ENCODE assay signal across 15 cellular contexts in genomic region chr3:134153761-134154160, GRCh38.
DNase-seq lines count a peak whose midpoint lies in the region; ATAC-seq, FAIRE-seq and TF ChIP-seq lines count a peak whose summit lies in the region.
"Had no signal": no experiment of that assay in that cellular context is flagged by ENCODE, and none has a peak within 500 bp of the region (broad histone marks: within the 10 kb centered on the region; RNA-seq: fewer than 3 reads in every experiment).

No MANE protein-coding gene starts in this region.

- H3K9me3 Mint-ChIP-seq in Caco-2 (ENCODE audit: unreplicated experiment): no peaks in the 10 kb centered on the region
- no peaks in the 10 kb centered on the region for H3K9me3 Mint-ChIP-seq in GM23338
- no peaks in the 10 kb centered on the region for H3K9me3 Mint-ChIP-seq in type B pancreatic cell
- H3K9me3 Mint-ChIP-seq: HFFc6 had no signal

- no peaks in the 10 kb centered on the region for H3K9me2 ChIP-seq in GM23338 (ENCODE audit: insufficient read depth)

- H3K4me1 Mint-ChIP-seq in Caco-2 (ENCODE audit: low read depth, unreplicated experiment) (peaks cover 11% of the 10 kb centered on the region), GM23338 (no peaks in the 10 kb centered on the region), type B pancreatic cell (ENCODE audit: unreplicated experiment) (no peaks in the 10 kb centered on the region)

- H3K79me2 ChIP-seq in GM23338 (replicated peaks; ENCODE audit: insufficient read depth): no peaks in the 10 kb centered on the region
- no peaks in the 10 kb centered on the region for H3K79me2 ChIP-seq in H1 (ENCODE audit: control insufficient read depth in 1 of 2, insufficient read depth in 2 of 2, low read length in 2 of 2)

- no peaks in the 10 kb centered on the region for H3K23me2 ChIP-seq in H1 (ENCODE audit: low read depth, low read length)

- H2BK20ac ChIP-seq in H1 (ENCODE audit: low read length): no peak overlapping the region

- H3K4me1 ChIP-seq in Caco-2 (peaks cover 7% of the 10 kb centered on the region; the same call in 1 of the 2 replicates), GM23338 (ENCODE audit: insufficient read depth) (no peaks in the 10 kb centered on the region), H1 (replicated peaks in 1 of 4; ENCODE audit: control insufficient read depth in 3 of 4, insufficient read depth in 4 of 4, low read length in 3 of 4) (no peaks in the 10 kb centered on the region), sigmoid colon (peaks cover 0 to 10% (median 8%) of the 10 kb centered on the region in 4 donors)
- H3K4me1 ChIP-seq: HAP-1 had no signal

- H3K27ac ChIP-seq in GM23338 (ENCODE audit: low read depth) (no peak overlapping the region), H1 (ENCODE audit: low read depth, low read length) (no peak overlapping the region), sigmoid colon (no peak overlapping the region)

- 88% methylated on average over 12 of the region's 13 CpGs; no CpG with 5 or more reads in 1 of the 2 experiments for WGBS in H1 (ENCODE audit: extremely low coverage in 1 of 2, insufficient coverage in 1 of 2, insufficient read length in 1 of 2, insufficient replicate concordance in 2 of 2, low coverage in 1 of 2, low lambda C conversion rate in 2 of 2, missing lambda C conversion rate in 1 of 2), 2 experiments
- 97 to 98% methylated on average over 13 of the region's 13 CpGs for WGBS in sigmoid colon, 2 donors

- H3K4me3 ChIP-seq in Caco-2 (ENCODE audit: low read depth, low read length): no peak overlapping the region
- no peak overlapping the region for H3K4me3 ChIP-seq in GM23338
- H3K4me3 ChIP-seq in H1 (ENCODE audit: extremely low read depth in 1 of 4, insufficient read depth in 2 of 4, low read depth in 3 of 4, low read length in 4 of 4): no peak overlapping the region
- H3K4me3 ChIP-seq in sigmoid colon: no peak overlapping the region
- H3K4me3 ChIP-seq: HAP-1 had no signal

- H3K23ac ChIP-seq in H1 (ENCODE audit: insufficient read length): no peak overlapping the region

- no peak overlapping the region for H4K91ac ChIP-seq in H1 (replicated peaks; ENCODE audit: insufficient read length, low read length)

- H2BK15ac ChIP-seq in H1 (ENCODE audit: low read length): no peak overlapping the region

- H3K36me3 Mint-ChIP-seq in Caco-2 (ENCODE audit: insufficient read depth, unreplicated experiment): peaks cover 64% of the 10 kb centered on the region
- peaks cover 41% of the 10 kb centered on the region for H3K36me3 Mint-ChIP-seq in GM23338 (ENCODE audit: low read depth)
- H3K36me3 Mint-ChIP-seq in type B pancreatic cell: peaks cover 43% of the 10 kb centered on the region

- ATAC-seq in GM23338: peak; percentile 48; the same call in 2 of the 3 replicates
- ATAC-seq in HG02970 (IDR thresholded peaks at IDR 0.05; ENCODE audit: low FRiP score, unreplicated experiment): no peak

- H3F3A ChIP-seq in GM23338 (replicated peaks; ENCODE audit: low read depth): no peaks in the 10 kb centered on the region

- H3K56ac ChIP-seq in H1 (replicated peaks; ENCODE audit: insufficient read length, low read depth, low read length): no peak overlapping the region

- no peak overlapping the region for H3K4ac ChIP-seq in H1 (replicated peaks; ENCODE audit: insufficient read length, low read depth, low read length)

- H3K27me3 Mint-ChIP-seq in Caco-2 (ENCODE audit: insufficient read depth, unreplicated experiment): no peaks in the 10 kb centered on the region
- peaks cover under 1% of the 10 kb centered on the region for H3K27me3 Mint-ChIP-seq in GM23338 (ENCODE audit: insufficient read depth, low read depth, poor library complexity)
- H3K27me3 Mint-ChIP-seq in type B pancreatic cell: no peaks in the 10 kb centered on the region
- H3K27me3 Mint-ChIP-seq: CD4-positive, alpha-beta memory T cell had no signal

- POLR2A ChIA-PET in Caco-2 (lab: Charles Lee): no interaction called here
- POLR2A ChIA-PET in H1 (lab: Charles Lee; ENCODE audit: partially characterized antibody): interaction anchor here (0.6 kb wide), 1 partner anchor 18 kb away, joined by 3 read pairs; no protein-coding TSS in a partner anchor

- no peak overlapping the region for H3K14ac ChIP-seq in H1 (ENCODE audit: insufficient read length)

- no peak overlapping the region for H2BK120ac ChIP-seq in H1 (replicated peaks; ENCODE audit: low read depth, low read length)

- H3K9me3 ChIP-seq in Caco-2 (no peaks in the 10 kb centered on the region), H1 (ENCODE audit: insufficient read depth in 2 of 2, low read depth in 1 of 2, low read length in 1 of 2) (no peaks in the 10 kb centered on the region), sigmoid colon (no peaks in the 10 kb centered on the region)
- H3K9me3 ChIP-seq: HAP-1 had no signal

- no peak for TF ChIP-seq CTCF in Caco-2 (IDR thresholded peaks at IDR 0.05; ENCODE audit: insufficient read depth in 1 of 2, low read depth in 1 of 2, low read length in 1 of 2, severe bottlenecking in 1 of 2, unreplicated experiment in 1 of 2)
- no peak for TF ChIP-seq CTCF in GM23338 (conservative IDR thresholded peaks at IDR 0.05; ENCODE audit: low read depth in 2 of 2)
- TF ChIP-seq CTCF in H1 (IDR thresholded peaks at IDR 0.05; ENCODE audit: control extremely low read depth in 1 of 3, insufficient read depth in 1 of 3, low read depth in 1 of 3, low read length in 3 of 3): no peak
- no peak for TF ChIP-seq CTCF in type B pancreatic cell (conservative IDR thresholded peaks at IDR 0.05)
- TF ChIP-seq CTCF in sigmoid colon (IDR thresholded peaks at IDR 0.05): no peak

- H2AFZ ChIP-seq in GM23338: no peak overlapping the region
- H2AFZ ChIP-seq in H1 (ENCODE audit: low read length): no peak overlapping the region

- CTCF ChIA-PET in Caco-2 (lab: Charles Lee) (no interaction called here), H1 (lab: Charles Lee; ENCODE audit: partially characterized antibody) (interaction anchor here (0.5 to 0.7 kb wide), 2 partner anchors 53 to 58 kb away, joined by 3 read pairs; no protein-coding TSS in a partner anchor)

- H3K36me3 ChIP-seq in Caco-2 (ENCODE audit: control insufficient read depth, insufficient read depth, low read length) (no peaks in the 10 kb centered on the region; the same call in 1 of the 2 replicates), GM23338 (ENCODE audit: insufficient read depth) (peaks cover 21% of the 10 kb centered on the region), H1 (ENCODE audit: control insufficient read depth in 2 of 4, insufficient read depth in 4 of 4, low read length in 3 of 4) (peaks cover 0 to 41% (median 13%) of the 10 kb centered on the region in 4 experiments; a peak in 5 of 8 replicates), sigmoid colon (peaks cover 13 to 53% (median 22%) of the 10 kb centered on the region in 4 donors)

- H4K20me1 ChIP-seq in GM23338 (replicated peaks; ENCODE audit: insufficient read depth): no peaks in the 10 kb centered on the region
- H4K20me1 ChIP-seq in H1 (replicated peaks in 1 of 2; ENCODE audit: control insufficient read depth in 1 of 2, insufficient read depth in 2 of 2, low read length in 2 of 2): no peaks in the 10 kb centered on the region

- no peak overlapping the region for H3K9ac ChIP-seq in H1 (replicated peaks in 1 of 4; ENCODE audit: extremely low read depth in 1 of 4, low read depth in 3 of 4, low read length in 3 of 4)

- no peak for FAIRE-seq in H1 (lab: Jason Lieb, UNC)
- FAIRE-seq: G401.6, GM12892 had no signal

- no peak overlapping the region for H4K8ac ChIP-seq in H1 (ENCODE audit: extremely low read depth, insufficient read depth, low read length)

- H3K4me2 ChIP-seq in GM23338 (no peak overlapping the region), H1 (ENCODE audit: insufficient read depth in 1 of 2, low read depth in 2 of 2, low read length in 2 of 2) (no peak overlapping the region)

- no peak overlapping the region for H4K5ac ChIP-seq in H1 (ENCODE audit: insufficient read length, low read depth, low read length)

- H3K4me3 Mint-ChIP-seq in Caco-2 (ENCODE audit: unreplicated experiment): no peak overlapping the region
- no peak overlapping the region for H3K4me3 Mint-ChIP-seq in GM23338
- no peak overlapping the region for H3K4me3 Mint-ChIP-seq in type B pancreatic cell
- H3K4me3 Mint-ChIP-seq: HFFc6 had no signal

- no peak overlapping the region for H2AK5ac ChIP-seq in H1 (ENCODE audit: low read depth, low read length)

- TF ChIP-seq EP300 in H1 (IDR thresholded peaks at IDR 0.05; ENCODE audit: borderline replicate concordance in 1 of 2, low read depth in 2 of 2, low read length in 2 of 2): no peak
- no peak for TF ChIP-seq EP300 in sigmoid colon (IDR thresholded peaks at IDR 0.05)

- H3K27me3 ChIP-seq in Caco-2 (replicated peaks; ENCODE audit: control insufficient read depth, insufficient read depth, low read length) (no peaks in the 10 kb centered on the region), GM23338 (ENCODE audit: insufficient read depth) (no peaks in the 10 kb centered on the region), H1 (replicated peaks in 1 of 4; ENCODE audit: control insufficient read depth in 3 of 4, extremely low read depth in 1 of 4, insufficient read depth in 3 of 4, low read length in 3 of 4) (no peaks in the 10 kb centered on the region), sigmoid colon (no peaks in the 10 kb centered on the region)

- no peaks in the 10 kb centered on the region; the same call in 1 of the 2 replicates for H3K79me1 ChIP-seq in H1 (ENCODE audit: low read depth, low read length)

- no peak overlapping the region for H2BK12ac ChIP-seq in H1 (ENCODE audit: low read depth, low read length)

- TF ChIP-seq POLR2A in H1 (IDR thresholded peaks at IDR 0.05; ENCODE audit: control extremely low read depth in 1 of 2, low read depth in 2 of 2, low read length in 2 of 2) (no peak), sigmoid colon (IDR thresholded peaks at IDR 0.05) (no peak)

- no TSS peak for BruUV-seq in Caco-2 (replicated peaks; lab: Mats Ljungman, UMichigan)

- no peak overlapping the region for H3K18ac ChIP-seq in H1 (ENCODE audit: extremely low read depth, low read length)

- H3K27ac Mint-ChIP-seq in Caco-2 (ENCODE audit: unreplicated experiment): peak overlapping the region; percentile 16
- no peak overlapping the region for H3K27ac Mint-ChIP-seq in GM23338
- H3K27ac Mint-ChIP-seq in type B pancreatic cell: peak overlapping the region; percentile 43
- H3K27ac Mint-ChIP-seq: HFFc6 had no signal

- TF ChIP-seq RAD21 in H1 (IDR thresholded peaks at IDR 0.05 in 1 of 2, conservative IDR thresholded peaks at IDR 0.05 in 1 of 2; ENCODE audit: low read depth in 2 of 2, low read length in 2 of 2): no peak

- DNase-seq in Caco-2 (no peak), GM23338 (ENCODE audit: low spot score) (no peak), H1 (ENCODE audit: low read depth in 1 of 2, low spot score in 2 of 2) (no peak), type B pancreatic cell (ENCODE audit: extremely low spot score, unreplicated experiment) (no peak), sigmoid colon (no peak)
- DNase-seq: C1 segment of cervical spinal cord; CD4-positive, alpha-beta memory T cell; COR-L47; DMS153; DND-41; HFFc6 had no signal

- intact Hi-C loops in Caco-2 (cut with micrococcal nuclease; ENCODE audit: unreplicated experiment) (loop anchor here (10.0 kb wide), 1 partner anchor 219 kb away; no protein-coding TSS in a partner anchor), sigmoid colon (cut with DNase I) (no loop called here)

- no peak overlapping the region for H2BK5ac ChIP-seq in H1 (ENCODE audit: low read depth, low read length)

TF ChIP-seq in GM23338, 12 proteins besides CTCF, POLR2A, EP300 and RAD21 (continues in another document):
- no peak for TF ChIP-seq STAT1 (IDR thresholded peaks at IDR 0.05; ENCODE audit: unreplicated experiment)
